Comparison of ENCODE assay signal across 10 cellular contexts in the genomic region with DNA sequence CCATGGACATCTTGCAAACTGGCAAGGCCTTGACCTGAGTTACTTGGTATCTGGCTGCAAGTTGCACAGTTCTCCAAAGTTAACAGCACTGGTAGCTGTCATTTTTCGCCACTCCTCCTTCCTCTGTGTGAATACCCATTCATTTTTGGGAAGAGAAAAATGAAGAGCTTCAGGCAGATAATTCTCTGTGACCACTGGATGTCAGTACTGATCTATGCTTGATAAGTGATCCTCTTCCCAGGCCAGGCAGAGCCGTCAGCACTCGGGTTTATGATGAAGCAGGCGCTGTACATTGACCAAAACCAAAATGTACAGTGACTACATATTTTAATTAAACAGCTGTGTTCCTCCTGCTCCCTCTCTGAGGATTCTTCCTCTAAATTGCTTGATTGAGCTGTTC. TPM values are rescaled to one million over a fixed set of nuclear protein-coding genes. Genes with fewer than 3 reads are reported as not detected.
DNase-seq lines count a peak whose midpoint lies in the region; ATAC-seq and TF ChIP-seq lines count a peak whose summit lies in the region.
"Had no signal": no experiment of that assay in that cellular context is flagged by ENCODE, and none has a peak within 500 bp of the region (broad histone marks: within the 10 kb centered on the region; RNA-seq: fewer than 3 reads in every experiment).

No MANE protein-coding gene starts in this region.

- no peak overlapping the region for H3K27ac ChIP-seq in RWPE2 (ENCODE audit: poor library complexity, severe bottlenecking)
- no peak overlapping the region for H3K27ac ChIP-seq in lower lobe of right lung

- H3K4me1 ChIP-seq in RWPE2 (ENCODE audit: insufficient read depth, poor library complexity, severe bottlenecking) (no peaks in the 10 kb centered on the region), lower lobe of right lung (no peaks in the 10 kb centered on the region)

- H3K27me3 ChIP-seq in RWPE2 (ENCODE audit: insufficient read depth, poor library complexity, severe bottlenecking), result no peaks in the 10 kb centered on the region
- H3K27me3 ChIP-seq in kidney epithelial cell (ENCODE audit: control insufficient read depth, insufficient read depth, low read length), result no peaks in the 10 kb centered on the region
- H3K27me3 ChIP-seq in lower lobe of right lung (ENCODE audit: low read depth), result no peaks in the 10 kb centered on the region

- H3K4me3 ChIP-seq in RWPE2 (ENCODE audit: severe bottlenecking) (no peak overlapping the region), kidney epithelial cell (ENCODE audit: low read depth, low read length) (no peak overlapping the region), lower lobe of right lung (no peak overlapping the region)

- peak; percentile 78 for ATAC-seq in RWPE2 (ENCODE audit: low read depth)
- ATAC-seq in lower lobe of right lung, result no peak
- no peak for ATAC-seq in HG02852 (IDR thresholded peaks at IDR 0.05; ENCODE audit: unreplicated experiment)
- no peak for ATAC-seq in HG03457 (IDR thresholded peaks at IDR 0.05; ENCODE audit: unreplicated experiment)
- ATAC-seq: activated naive CD8-positive, alpha-beta T cell treated with anti-CD3 and anti-CD28 coated beads, Interleukin-2, amount 50 U/mL, for 24 hours had no signal

- H3K9me3 ChIP-seq in RWPE2 (ENCODE audit: severe bottlenecking), result no peaks in the 10 kb centered on the region
- no peaks in the 10 kb centered on the region for H3K9me3 ChIP-seq in lower lobe of right lung

- DNase-seq in AG08395 (ENCODE audit: low spot score) (peak; percentile 80), HT1080 (ENCODE audit: low read depth) (peak; percentile 28), RWPE2 (ENCODE audit: low spot score) (no peak), kidney epithelial cell (ENCODE audit: low read depth) (no peak), NCI-H1105 (lab: John Stamatoyannopoulos, UW) (no peak), lower lobe of right lung (no peak)
- DNase-seq: activated CD4-positive, alpha-beta T cell treated with anti-CD3 and anti-CD28 coated beads, Interleukin-2, amount 50 U/mL, for 1 hour; activated naive CD8-positive, alpha-beta T cell treated with anti-CD3 and anti-CD28 coated beads, Interleukin-2, amount 50 U/mL, for 24 hours had no signal

- TF ChIP-seq CTCF in RWPE2 (IDR thresholded peaks at IDR 0.05; ENCODE audit: poor library complexity, severe bottlenecking) (peak; percentile 78), kidney epithelial cell (IDR thresholded peaks at IDR 0.05; ENCODE audit: insufficient read depth, low read length, poor library complexity, severe bottlenecking) (peak; percentile 19), lower lobe of right lung (IDR thresholded peaks at IDR 0.05) (no peak)

- intact Hi-C loops in lower lobe of right lung (cut with DNase I), result no loop called here

- H3K36me3 ChIP-seq in RWPE2 (ENCODE audit: low read depth) (no peaks in the 10 kb centered on the region), kidney epithelial cell (ENCODE audit: control insufficient read depth, insufficient read depth, low read length) (no peaks in the 10 kb centered on the region), lower lobe of right lung (no peaks in the 10 kb centered on the region)

RNA-seq across cellular contexts. Expression of a gene that starts 55.9 kb away (rescaled TPM):
- total RNA-seq in HT1080 (2014; rRNA removed; shearing (Covaris generic)), result 16.7 and 26.1 TPM in 2 replicates
- polyA plus RNA-seq in HT1080 (2015; cell fraction: cytosol; rRNA removed), result 23.4 and 33.8 TPM in 2 replicates
- 16.9 and 17.0 TPM in 2 replicates for polyA plus RNA-seq in HT1080 (2015; cell fraction: nucleus; rRNA removed)
- total RNA-seq in kidney epithelial cell, result 30.9 and 84.7 TPM in 2 replicates
- 29.4 TPM for total RNA-seq in lower lobe of right lung

Comparison
In these comparisons a context has a peak if more than half of its experiments do, and no peak if none do; other contexts are left out.
1. DNase-seq: peak in AG08395 (single experiment) and HT1080 (single experiment); none in RWPE2 (single experiment), kidney epithelial cell (single experiment), NCI-H1105 (single experiment) and lower lobe of right lung (single experiment).